ENCODE assay signal across 13 cellular contexts in the genomic region with DNA sequence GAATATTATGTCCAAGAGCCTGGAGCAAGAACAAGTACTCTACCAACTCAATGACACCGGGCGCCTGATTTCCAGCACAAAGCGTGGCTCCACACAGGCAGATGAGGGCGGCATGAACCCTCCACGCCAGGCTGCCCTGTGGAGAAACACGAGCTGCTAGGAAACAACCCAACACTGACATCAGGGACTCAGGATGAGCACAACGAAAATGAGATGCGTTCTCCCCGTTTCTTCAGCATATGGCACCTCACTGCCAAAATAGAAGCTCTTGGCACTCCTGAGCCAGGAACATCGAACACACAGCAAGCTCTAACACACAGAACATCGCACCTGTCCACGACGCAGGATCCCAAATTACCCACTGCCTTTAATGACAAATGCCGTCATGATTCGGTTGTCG.
"Had no signal": no experiment of that assay in that cellular context is flagged by ENCODE, and none has a peak within 500 bp of the region (broad histone marks: within the 10 kb centered on the region; RNA-seq: fewer than 3 reads in every experiment).

No MANE protein-coding gene starts in this region.

- H3K4me3 Mint-ChIP-seq: mesothelial cell of epicardium; natural killer cell; stimulated activated memory B cell treated with anti-CD40 and anti-IgM and Interleukin-4, amounts not matched to agents 10 μg/mL and 1 μg/mL and 100 μg/mL, for 72 hours; stimulated activated naive CD8-positive, alpha-beta T cell treated with anti-CD3 and anti-CD28 coated beads, Interleukin-15, Interleukin-2, amounts not matched to agents 100 ng/mL and 50 ng/mL, for 24 hours had no signal

- DNase-seq: effector CD8-positive, alpha-beta T cell; gastrocnemius medialis; left lung; natural killer cell; psoas muscle; retina; right lobe of liver; stimulated activated CD4-positive, alpha-beta T cell treated with anti-CD3 and anti-CD28 coated beads, Interleukin-4, amount 100 ng/mL, for 1 hour; tibial artery; upper lobe of right lung had no signal

- H3K4me1 Mint-ChIP-seq: mesothelial cell of epicardium; natural killer cell; stimulated activated memory B cell treated with anti-CD40 and anti-IgM and Interleukin-4, amounts not matched to agents 10 μg/mL and 1 μg/mL and 100 μg/mL, for 72 hours had no signal

- H3K27ac Mint-ChIP-seq: mesothelial cell of epicardium; natural killer cell; stimulated activated memory B cell treated with anti-CD40 and anti-IgM and Interleukin-4, amounts not matched to agents 10 μg/mL and 1 μg/mL and 100 μg/mL, for 72 hours; stimulated activated naive CD8-positive, alpha-beta T cell treated with anti-CD3 and anti-CD28 coated beads, Interleukin-15, Interleukin-2, amounts not matched to agents 100 ng/mL and 50 ng/mL, for 24 hours had no signal

- H3K9me3 Mint-ChIP-seq: mesothelial cell of epicardium; natural killer cell; stimulated activated memory B cell treated with anti-CD40 and anti-IgM and Interleukin-4, amounts not matched to agents 10 μg/mL and 1 μg/mL and 100 μg/mL, for 72 hours; stimulated activated naive CD8-positive, alpha-beta T cell treated with anti-CD3 and anti-CD28 coated beads, Interleukin-15, Interleukin-2, amounts not matched to agents 100 ng/mL and 50 ng/mL, for 24 hours had no signal

- H3K27me3 Mint-ChIP-seq: stimulated activated memory B cell treated with anti-CD40 and anti-IgM and Interleukin-4, amounts not matched to agents 10 μg/mL and 1 μg/mL and 100 μg/mL, for 72 hours; stimulated activated naive CD8-positive, alpha-beta T cell treated with anti-CD3 and anti-CD28 coated beads, Interleukin-15, Interleukin-2, amounts not matched to agents 100 ng/mL and 50 ng/mL, for 24 hours had no signal

- ATAC-seq: gastrocnemius medialis; left lung; natural killer cell; psoas muscle; right lobe of liver; stimulated activated memory B cell treated with anti-CD40 and anti-IgM and Interleukin-4, amounts not matched to agents 10 μg/mL and 1 μg/mL and 100 μg/mL, for 72 hours; upper lobe of right lung had no signal
